ENCODE assay signal across 31 cellular contexts in genomic region chr17:45958307-45958706, GRCh38. TPM values are rescaled to one million over a fixed set of nuclear protein-coding genes. Genes with fewer than 3 reads are reported as not detected.
"Had no signal": no experiment of that assay in that cellular context is flagged by ENCODE, and none has a peak within 500 bp of the region (broad histone marks: within the 10 kb centered on the region; RNA-seq: fewer than 3 reads in every experiment).

No MANE protein-coding gene starts in this region.

- H3K4me3 Mint-ChIP-seq: stimulated activated effector memory CD8-positive, alpha-beta T cell treated with anti-CD3 and anti-CD28 coated beads, Interleukin-12 subunit alpha, Interleukin-12 subunit beta, amount 100 ng/mL, for 72 hours; stimulated activated memory B cell treated with anti-CD40 and anti-IgM and Interleukin-4, amounts not matched to agents 10 μg/mL and 1 μg/mL and 100 μg/mL, for 72 hours; stimulated activated naive B cell treated with anti-CD40 and anti-IgM and Interleukin-4, amounts not matched to agents 10 μg/mL and 1 μg/mL and 100 μg/mL, for 72 hours; stimulated activated naive CD8-positive, alpha-beta T cell treated with anti-CD3 and anti-CD28 coated beads, Interleukin-15, amount 100 ng/mL, for 72 hours; stimulated activated naive CD8-positive, alpha-beta T cell treated with anti-CD3 and anti-CD28 coated beads, Interleukin-15, Interleukin-2, amounts not matched to agents 100 ng/mL and 50 ng/mL, for 24 hours; type B pancreatic cell had no signal

- H3K9me3 ChIP-seq: stomach, suprapubic skin, testis, thoracic aorta, thyroid gland, tibial artery, tibial nerve, transverse colon, upper lobe of left lung, upper lobe of right lung, uterus, vagina had no signal

- H3K27ac Mint-ChIP-seq: stimulated activated effector memory CD8-positive, alpha-beta T cell treated with anti-CD3 and anti-CD28 coated beads, Interleukin-12 subunit alpha, Interleukin-12 subunit beta, amount 100 ng/mL, for 72 hours; stimulated activated memory B cell treated with anti-CD40 and anti-IgM and Interleukin-4, amounts not matched to agents 10 μg/mL and 1 μg/mL and 100 μg/mL, for 72 hours; stimulated activated naive B cell treated with anti-CD40 and anti-IgM and Interleukin-4, amounts not matched to agents 10 μg/mL and 1 μg/mL and 100 μg/mL, for 72 hours; stimulated activated naive CD8-positive, alpha-beta T cell treated with anti-CD3 and anti-CD28 coated beads, Interleukin-15, amount 100 ng/mL, for 72 hours; stimulated activated naive CD8-positive, alpha-beta T cell treated with anti-CD3 and anti-CD28 coated beads, Interleukin-15, Interleukin-2, amounts not matched to agents 100 ng/mL and 50 ng/mL, for 24 hours; type B pancreatic cell had no signal

- H3K4me1 Mint-ChIP-seq: stimulated activated effector memory CD8-positive, alpha-beta T cell treated with anti-CD3 and anti-CD28 coated beads, Interleukin-12 subunit alpha, Interleukin-12 subunit beta, amount 100 ng/mL, for 72 hours; stimulated activated memory B cell treated with anti-CD40 and anti-IgM and Interleukin-4, amounts not matched to agents 10 μg/mL and 1 μg/mL and 100 μg/mL, for 72 hours; stimulated activated naive B cell treated with anti-CD40 and anti-IgM and Interleukin-4, amounts not matched to agents 10 μg/mL and 1 μg/mL and 100 μg/mL, for 72 hours; stimulated activated naive CD8-positive, alpha-beta T cell treated with anti-CD3 and anti-CD28 coated beads, Interleukin-15, amount 100 ng/mL, for 72 hours had no signal

- ATAC-seq: stimulated activated effector memory CD8-positive, alpha-beta T cell treated with anti-CD3 and anti-CD28 coated beads, Interleukin-12 subunit alpha, Interleukin-12 subunit beta, amount 100 ng/mL, for 72 hours; stimulated activated memory B cell treated with anti-CD40 and anti-IgM and Interleukin-4, amounts not matched to agents 10 μg/mL and 1 μg/mL and 100 μg/mL, for 72 hours; stimulated activated naive B cell treated with anti-CD40 and anti-IgM and Interleukin-4, amounts not matched to agents 10 μg/mL and 1 μg/mL and 100 μg/mL, for 72 hours; stimulated activated naive CD8-positive, alpha-beta T cell treated with anti-CD3 and anti-CD28 coated beads, Interleukin-15, amount 100 ng/mL, for 72 hours; stimulated activated naive CD8-positive, alpha-beta T cell treated with anti-CD3 and anti-CD28 coated beads, Interleukin-15, Interleukin-2, amounts not matched to agents 100 U/mL and 50 U/mL, for 24 hours; upper lobe of right lung had no signal

- H3K27ac ChIP-seq: stomach, suprapubic skin, testis, thoracic aorta, thyroid gland, tibial artery, tibial nerve, transverse colon, upper lobe of left lung, upper lobe of right lung, uterus, vagina had no signal

- H3K36me3 ChIP-seq: stomach, suprapubic skin, thoracic aorta, thyroid gland, tibial artery, tibial nerve, transverse colon, upper lobe of left lung, upper lobe of right lung, uterus, vagina had no signal

- H3K27me3 Mint-ChIP-seq: stimulated activated naive CD8-positive, alpha-beta T cell treated with anti-CD3 and anti-CD28 coated beads, Interleukin-15, amount 100 ng/mL, for 72 hours; stimulated activated naive CD8-positive, alpha-beta T cell treated with anti-CD3 and anti-CD28 coated beads, Interleukin-15, Interleukin-2, amounts not matched to agents 100 ng/mL and 50 ng/mL, for 24 hours had no signal

- DNase-seq: stimulated activated CD4-positive, alpha-beta T cell treated with anti-CD3 and anti-CD28 coated beads, Interleukin-2, amount 100 ng/mL, for 48 hours; stimulated activated CD4-positive, alpha-beta T cell treated with anti-CD3 and anti-CD28 coated beads, Interleukin-4, amount 100 ng/mL, for 1 hour; stimulated activated CD4-positive, alpha-beta T cell treated with anti-CD3 and anti-CD28 coated beads, Interleukin-4, amount 100 ng/mL, for 24 hours; stimulated activated CD4-positive, alpha-beta T cell treated with anti-CD3 and anti-CD28 coated beads, Interleukin-4, amount 100 ng/mL, for 4 hours; stimulated activated CD8-positive, alpha-beta memory T cell treated with anti-CD3 and anti-CD28 coated beads, Interleukin-4, amount 100 ng/mL, for 48 hours; stimulated activated naive B cell treated with anti-CD40 and anti-IgM and Interleukin-4, amounts not matched to agents 10 μg/mL and 1 μg/mL and 100 μg/mL, for 72 hours; stimulated activated naive CD4-positive, alpha-beta T cell; stimulated activated naive CD4-positive, alpha-beta T cell treated with Interleukin-2 at 50 U/mL for 16 hours; stimulated activated naive CD8-positive, alpha-beta T cell treated with anti-CD3 and anti-CD28 coated beads, Interleukin-15, amount 100 ng/mL, for 72 hours; stimulated activated naive CD8-positive, alpha-beta T cell treated with anti-CD3 and anti-CD28 coated beads, Interleukin-15, Interleukin-2, amounts not matched to agents 100 U/mL and 50 U/mL, for 24 hours; stomach; substantia nigra; testis; thyroid gland; tibial artery; transverse colon; trophoblast cell; upper lobe of left lung; upper lobe of right lung; uterus had no signal

- H3K4me3 ChIP-seq: stomach, suprapubic skin, testis, thoracic aorta, thyroid gland, tibial artery, tibial nerve, transverse colon, upper lobe of left lung, upper lobe of right lung, uterus, vagina had no signal

- H3K36me3 Mint-ChIP-seq: stimulated activated effector memory CD8-positive, alpha-beta T cell treated with anti-CD3 and anti-CD28 coated beads, Interleukin-12 subunit alpha, Interleukin-12 subunit beta, amount 100 ng/mL, for 72 hours; stimulated activated memory B cell treated with anti-CD40 and anti-IgM and Interleukin-4, amounts not matched to agents 10 μg/mL and 1 μg/mL and 100 μg/mL, for 72 hours; stimulated activated naive B cell treated with anti-CD40 and anti-IgM and Interleukin-4, amounts not matched to agents 10 μg/mL and 1 μg/mL and 100 μg/mL, for 72 hours; type B pancreatic cell had no signal

RNA-seq across cellular contexts. Expression of gene STH, which starts 40.7 kb away (rescaled TPM):
- total RNA-seq: stomach, subcutaneous adipose tissue, suprapubic skin, thoracic aorta, thyroid gland, tibial nerve, transverse colon, upper lobe of left lung, upper lobe of right lung, ureter, urinary bladder, uterus, vagina had no signal
